In the genomic region with DNA sequence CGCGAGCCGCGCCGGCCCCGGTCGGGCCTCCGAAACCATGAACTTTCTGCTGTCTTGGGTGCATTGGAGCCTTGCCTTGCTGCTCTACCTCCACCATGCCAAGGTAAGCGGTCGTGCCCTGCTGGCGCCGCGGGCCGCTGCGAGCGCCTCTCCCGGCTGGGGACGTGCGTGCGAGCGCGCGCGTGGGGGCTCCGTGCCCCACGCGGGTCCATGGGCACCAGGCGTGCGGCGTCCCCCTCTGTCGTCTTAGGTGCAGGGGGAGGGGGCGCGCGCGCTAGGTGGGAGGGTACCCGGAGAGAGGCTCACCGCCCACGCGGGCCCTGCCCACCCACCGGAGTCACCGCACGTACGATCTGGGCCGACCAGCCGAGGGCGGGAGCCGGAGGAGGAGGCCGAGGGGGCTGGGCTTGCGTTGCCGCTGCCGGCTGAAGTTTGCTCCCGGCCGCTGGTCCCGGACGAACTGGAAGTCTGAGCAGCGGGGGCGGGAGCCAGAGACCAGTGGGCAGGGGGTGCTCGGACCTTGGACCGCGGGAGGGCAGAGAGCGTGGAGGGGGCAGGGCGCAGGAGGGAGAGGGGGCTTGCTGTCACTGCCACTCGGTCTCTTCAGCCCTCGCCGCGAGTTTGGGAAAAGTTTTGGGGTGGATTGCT, we compare ENCODE assay signal across 1 cellular context.
TF ChIP-seq lines count a peak whose summit lies in the region.

No MANE protein-coding gene starts in this region.

TF ChIP-seq in HepG2, 621 proteins besides CTCF, POLR2A, EP300 and RAD21 (continued from another document and continues in another):
- TF ChIP-seq HMGXB4 (CRISPR knock-in tag; IDR thresholded peaks at IDR 0.05; ENCODE audit: borderline replicate concordance in 1 of 2, low read depth in 1 of 2) (peak; percentile 41 to 96), ZNF782 (CRISPR knock-in tag; IDR thresholded peaks at IDR 0.05; ENCODE audit: borderline replicate concordance) (peak; percentile 85), ZFP1 (CRISPR knock-in tag; IDR thresholded peaks at IDR 0.05) (peak; percentile 61; the same call in 1 of the 2 replicates), ATF1 (CRISPR knock-in tag; IDR thresholded peaks at IDR 0.05) (no peak), ATF4 (CRISPR knock-in tag; IDR thresholded peaks at IDR 0.05) (no peak; a peak in 1 of 4 replicates), TSC22D2 (CRISPR knock-in tag; IDR thresholded peaks at IDR 0.05; ENCODE audit: borderline replicate concordance) (no peak), ZBTB10 (CRISPR knock-in tag; IDR thresholded peaks at IDR 0.05; ENCODE audit: borderline replicate concordance) (peak; percentile 71; the same call in 1 of the 2 replicates), ZC3H4 (CRISPR knock-in tag; IDR thresholded peaks at IDR 0.05; ENCODE audit: borderline replicate concordance) (no peak), DR1 (CRISPR knock-in tag; IDR thresholded peaks at IDR 0.05) (peak; percentile 91), ZNF740 (CRISPR knock-in tag; IDR thresholded peaks at IDR 0.05) (peak; percentile 92), PITX1 (CRISPR knock-in tag; IDR thresholded peaks at IDR 0.05) (no peak), U2AF2 (IDR thresholded peaks at IDR 0.05; ENCODE audit: low read depth, low read length) (no peak), ARNT (IDR thresholded peaks at IDR 0.05) (no peak), PRDM15 (CRISPR knock-in tag; IDR thresholded peaks at IDR 0.05) (peak; percentile 62), SMYD3 (CRISPR knock-in tag; IDR thresholded peaks at IDR 0.05) (peak; percentile 53; the same call in 1 of the 2 replicates), ZNF30 (CRISPR knock-in tag; IDR thresholded peaks at IDR 0.05) (peak; percentile 81), ZHX1 (CRISPR knock-in tag; IDR thresholded peaks at IDR 0.05; ENCODE audit: low read depth) (no peak), NFIC (IDR thresholded peaks at IDR 0.05; ENCODE audit: low read length) (no peak), ZNF335 (CRISPR knock-in tag; IDR thresholded peaks at IDR 0.05) (no peak), ZNF10 (CRISPR knock-in tag; IDR thresholded peaks at IDR 0.05; ENCODE audit: borderline replicate concordance, low read depth) (0 out of 2 replicates have a peak, but pooled peaks have one; percentile 22), DRAP1 (CRISPR knock-in tag; IDR thresholded peaks at IDR 0.05) (peak; percentile 48), TEAD3 (CRISPR knock-in tag; optimal IDR thresholded peaks at IDR 0.05; ENCODE audit: borderline replicate concordance) (peak; percentile 47), RFXANK (CRISPR knock-in tag; IDR thresholded peaks at IDR 0.05) (no peak), ZNF136 (CRISPR knock-in tag; IDR thresholded peaks at IDR 0.05; ENCODE audit: low read depth) (no peak), ZNF780A (CRISPR knock-in tag; IDR thresholded peaks at IDR 0.05) (no peak), ZNF292 (CRISPR knock-in tag; IDR thresholded peaks at IDR 0.05; ENCODE audit: borderline replicate concordance, low read depth) (peak; percentile 51; the same call in 1 of the 2 replicates), CC2D1A (CRISPR knock-in tag; IDR thresholded peaks at IDR 0.05) (no peak), ZNF260 (CRISPR knock-in tag; IDR thresholded peaks at IDR 0.05; ENCODE audit: borderline replicate concordance, low read depth) (no peak), ZBTB7B (CRISPR knock-in tag; IDR thresholded peaks at IDR 0.05) (peak; percentile 94), SMAD9 (CRISPR knock-in tag; IDR thresholded peaks at IDR 0.05) (0 out of 2 replicates have a peak, but pooled peaks have one; percentile 22), DNMT3B (CRISPR knock-in tag; conservative IDR thresholded peaks at IDR 0.05) (no peak; the same call in 1 of the 2 replicates), ZMAT3 (CRISPR knock-in tag; conservative IDR thresholded peaks at IDR 0.05) (peak; percentile 71), KAT7 (CRISPR knock-in tag; IDR thresholded peaks at IDR 0.05; ENCODE audit: borderline replicate concordance) (peak; percentile 96), TARDBP (CRISPR knock-in tag; IDR thresholded peaks at IDR 0.05) (peak; percentile 92)
- TF ChIP-seq, protein P1, sequence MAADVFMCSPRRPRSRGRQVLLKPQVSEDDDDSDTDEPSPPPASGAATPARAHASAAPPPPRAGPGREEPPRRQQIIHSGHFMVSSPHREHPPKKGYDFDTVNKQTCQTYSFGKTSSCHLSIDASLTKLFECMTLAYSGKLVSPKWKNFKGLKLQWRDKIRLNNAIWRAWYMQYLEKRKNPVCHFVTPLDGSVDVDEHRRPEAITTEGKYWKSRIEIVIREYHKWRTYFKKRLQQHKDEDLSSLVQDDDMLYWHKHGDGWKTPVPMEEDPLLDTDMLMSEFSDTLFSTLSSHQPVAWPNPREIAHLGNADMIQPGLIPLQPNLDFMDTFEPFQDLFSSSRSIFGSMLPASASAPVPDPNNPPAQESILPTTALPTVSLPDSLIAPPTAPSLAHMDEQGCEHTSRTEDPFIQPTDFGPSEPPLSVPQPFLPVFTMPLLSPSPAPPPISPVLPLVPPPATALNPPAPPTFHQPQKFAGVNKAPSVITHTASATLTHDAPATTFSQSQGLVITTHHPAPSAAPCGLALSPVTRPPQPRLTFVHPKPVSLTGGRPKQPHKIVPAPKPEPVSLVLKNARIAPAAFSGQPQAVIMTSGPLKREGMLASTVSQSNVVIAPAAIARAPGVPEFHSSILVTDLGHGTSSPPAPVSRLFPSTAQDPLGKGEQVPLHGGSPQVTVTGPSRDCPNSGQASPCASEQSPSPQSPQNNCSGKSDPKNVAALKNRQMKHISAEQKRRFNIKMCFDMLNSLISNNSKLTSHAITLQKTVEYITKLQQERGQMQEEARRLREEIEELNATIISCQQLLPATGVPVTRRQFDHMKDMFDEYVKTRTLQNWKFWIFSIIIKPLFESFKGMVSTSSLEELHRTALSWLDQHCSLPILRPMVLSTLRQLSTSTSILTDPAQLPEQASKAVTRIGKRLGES (CRISPR knock-in tag; IDR thresholded peaks at IDR 0.05; ENCODE audit: borderline replicate concordance) = peak; percentile 66; the same call in 1 of the 2 replicates
- TF ChIP-seq, protein P2, sequence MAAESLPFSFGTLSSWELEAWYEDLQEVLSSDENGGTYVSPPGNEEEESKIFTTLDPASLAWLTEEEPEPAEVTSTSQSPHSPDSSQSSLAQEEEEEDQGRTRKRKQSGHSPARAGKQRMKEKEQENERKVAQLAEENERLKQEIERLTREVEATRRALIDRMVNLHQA (CRISPR knock-in tag; IDR thresholded peaks at IDR 0.05) = no peak
- TF ChIP-seq, protein P3, sequence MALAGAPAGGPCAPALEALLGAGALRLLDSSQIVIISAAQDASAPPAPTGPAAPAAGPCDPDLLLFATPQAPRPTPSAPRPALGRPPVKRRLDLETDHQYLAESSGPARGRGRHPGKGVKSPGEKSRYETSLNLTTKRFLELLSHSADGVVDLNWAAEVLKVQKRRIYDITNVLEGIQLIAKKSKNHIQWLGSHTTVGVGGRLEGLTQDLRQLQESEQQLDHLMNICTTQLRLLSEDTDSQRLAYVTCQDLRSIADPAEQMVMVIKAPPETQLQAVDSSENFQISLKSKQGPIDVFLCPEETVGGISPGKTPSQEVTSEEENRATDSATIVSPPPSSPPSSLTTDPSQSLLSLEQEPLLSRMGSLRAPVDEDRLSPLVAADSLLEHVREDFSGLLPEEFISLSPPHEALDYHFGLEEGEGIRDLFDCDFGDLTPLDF (CRISPR knock-in tag; IDR thresholded peaks at IDR 0.05) = peak; percentile 75; the same call in 1 of the 2 replicates
